ENCODE assay signal across 11 cellular contexts in genomic region chr14:92676448-92677086, GRCh38.
DNase-seq lines count a peak whose midpoint lies in the region; ATAC-seq lines count a peak whose summit lies in the region.
"Had no signal": no experiment of that assay in that cellular context is flagged by ENCODE, and none has a peak within 500 bp of the region (broad histone marks: within the 10 kb centered on the region; RNA-seq: fewer than 3 reads in every experiment).

No MANE protein-coding gene starts in this region.

- no peak for DNase-seq in activated naive CD4-positive, alpha-beta T cell treated with anti-CD3 and anti-CD28 coated beads, Interleukin-2, amount 10 ng/mL, durations not matched to agents 7 days and 5 days
- no peak for DNase-seq in activated naive CD4-positive, alpha-beta T cell treated with Interleukin-2 at 50 U/mL for 16 hours
- DNase-seq in T-cell: no peak
- DNase-seq in effector memory CD8-positive, alpha-beta T cell: no peak
- DNase-seq in stimulated activated naive CD8-positive, alpha-beta T cell treated with anti-CD3 and anti-CD28 coated beads, Interleukin-15, amount 100 ng/mL, for 72 hours: peak in 1 of 2 donors; percentile 38
- DNase-seq in ecto neural progenitor cell (ENCODE audit: low spot score): no peak
- no peak for DNase-seq in NCI-H2081 (lab: John Stamatoyannopoulos, UW)
- DNase-seq: DMS79 treated with DMSO at 0.1 percent for 48 hours, NCI-H1105 treated with DMSO at 0.1 percent for 48 hours had no signal

- POLR2A ChIA-PET in T-cell (lab: Charles Lee): interaction anchor here in 1 of 2 donors (0.7 kb wide), 1 partner anchor 50 kb away, joined by 3 read pairs; no protein-coding TSS in a partner anchor

- H3K4me3 Mint-ChIP-seq in activated naive CD4-positive, alpha-beta T cell treated with anti-CD3 and anti-CD28 coated beads, Interleukin-2, amount 10 ng/mL, durations not matched to agents 7 days and 5 days: no peak overlapping the region
- no peak overlapping the region for H3K4me3 Mint-ChIP-seq in T-cell
- H3K4me3 Mint-ChIP-seq in effector memory CD8-positive, alpha-beta T cell: peak overlapping the region in 1 of 2 donors; percentile 4
- H3K4me3 Mint-ChIP-seq in stimulated activated naive CD8-positive, alpha-beta T cell treated with anti-CD3 and anti-CD28 coated beads, Interleukin-15, amount 100 ng/mL, for 72 hours: peak overlapping the region; percentile 31 to 63

- no peaks in the 10 kb centered on the region for H3K9me3 Mint-ChIP-seq in activated naive CD4-positive, alpha-beta T cell treated with anti-CD3 and anti-CD28 coated beads, Interleukin-2, amount 10 ng/mL, durations not matched to agents 7 days and 5 days
- H3K9me3 Mint-ChIP-seq in T-cell: no peaks in the 10 kb centered on the region
- H3K9me3 Mint-ChIP-seq in effector memory CD8-positive, alpha-beta T cell: no peaks in the 10 kb centered on the region
- peaks cover 5 to 10% of the 10 kb centered on the region in 2 donors for H3K9me3 Mint-ChIP-seq in stimulated activated naive CD8-positive, alpha-beta T cell treated with anti-CD3 and anti-CD28 coated beads, Interleukin-15, amount 100 ng/mL, for 72 hours

- H3K36me3 Mint-ChIP-seq in activated naive CD4-positive, alpha-beta T cell treated with anti-CD3 and anti-CD28 coated beads, Interleukin-2, amount 10 ng/mL, durations not matched to agents 7 days and 5 days: peaks cover 76% of the 10 kb centered on the region
- peaks cover 65% of the 10 kb centered on the region for H3K36me3 Mint-ChIP-seq in T-cell
- peaks cover 36% of the 10 kb centered on the region for H3K36me3 Mint-ChIP-seq in effector memory CD8-positive, alpha-beta T cell (ENCODE audit: insufficient read depth)

- peak overlapping the region; percentile 43 for H3K27ac Mint-ChIP-seq in activated naive CD4-positive, alpha-beta T cell treated with anti-CD3 and anti-CD28 coated beads, Interleukin-2, amount 10 ng/mL, durations not matched to agents 7 days and 5 days
- H3K27ac Mint-ChIP-seq in T-cell: peak overlapping the region; percentile 77 to 86
- H3K27ac Mint-ChIP-seq in effector memory CD8-positive, alpha-beta T cell: peak overlapping the region; percentile 90 to 92
- peak overlapping the region; percentile 16 to 63 for H3K27ac Mint-ChIP-seq in stimulated activated naive CD8-positive, alpha-beta T cell treated with anti-CD3 and anti-CD28 coated beads, Interleukin-15, amount 100 ng/mL, for 72 hours
- H3K27ac Mint-ChIP-seq: progenitor cell of endocrine pancreas had no signal

- ATAC-seq in T-cell (replicated peaks in 1 of 4): no peak
- ATAC-seq in effector memory CD8-positive, alpha-beta T cell (replicated peaks): no peak
- ATAC-seq in stimulated activated naive CD8-positive, alpha-beta T cell treated with anti-CD3 and anti-CD28 coated beads, Interleukin-15, amount 100 ng/mL, for 72 hours: no peak
- no peak for ATAC-seq in HG03139 (IDR thresholded peaks at IDR 0.05; ENCODE audit: unreplicated experiment)

- H3K27me3 Mint-ChIP-seq in activated naive CD4-positive, alpha-beta T cell treated with anti-CD3 and anti-CD28 coated beads, Interleukin-2, amount 10 ng/mL, durations not matched to agents 7 days and 5 days: no peaks in the 10 kb centered on the region
- no peaks in the 10 kb centered on the region for H3K27me3 Mint-ChIP-seq in T-cell
- no peaks in the 10 kb centered on the region for H3K27me3 Mint-ChIP-seq in effector memory CD8-positive, alpha-beta T cell
- H3K27me3 Mint-ChIP-seq in stimulated activated naive CD8-positive, alpha-beta T cell treated with anti-CD3 and anti-CD28 coated beads, Interleukin-15, amount 100 ng/mL, for 72 hours: no peaks in the 10 kb centered on the region
- H3K27me3 Mint-ChIP-seq: progenitor cell of endocrine pancreas had no signal

- CTCF ChIA-PET in activated naive CD4-positive, alpha-beta T cell treated with anti-CD3 and anti-CD28 coated beads, Interleukin-2, amount 10 ng/mL, durations not matched to agents 7 days and 5 days (lab: Charles Lee): interaction anchor here (1.0 kb wide), 2 partner anchors 10 to 63 kb away, joined by 3 to 7 read pairs; no protein-coding TSS in a partner anchor
- CTCF ChIA-PET in T-cell (lab: Charles Lee): interaction anchor here in 1 of 2 donors (0.7 kb wide), 1 partner anchor 74 kb away, joined by 3 read pairs; no protein-coding TSS in a partner anchor

- peaks cover 51% of the 10 kb centered on the region for H3K4me1 Mint-ChIP-seq in activated naive CD4-positive, alpha-beta T cell treated with anti-CD3 and anti-CD28 coated beads, Interleukin-2, amount 10 ng/mL, durations not matched to agents 7 days and 5 days
- peaks cover 45 to 68% (median 55%) of the 10 kb centered on the region in 3 donors for H3K4me1 Mint-ChIP-seq in T-cell
- H3K4me1 Mint-ChIP-seq in effector memory CD8-positive, alpha-beta T cell (ENCODE audit: low read depth in 2 of 2): peaks cover 24 to 29% of the 10 kb centered on the region in 2 donors
- H3K4me1 Mint-ChIP-seq in stimulated activated naive CD8-positive, alpha-beta T cell treated with anti-CD3 and anti-CD28 coated beads, Interleukin-15, amount 100 ng/mL, for 72 hours: peaks cover 96% of the 10 kb centered on the region

Comparison
In these comparisons a context has a peak if more than half of its experiments do, and no peak if none do; other contexts are left out.
1. H3K27ac Mint-ChIP-seq: peak in every context shown above with its lines; median percentile 91 in effector memory CD8-positive, alpha-beta T cell; 82 in T-cell; 43 in activated naive CD4-positive, alpha-beta T cell treated with anti-CD3 and anti-CD28 coated beads, Interleukin-2, amount 10 ng/mL, durations not matched to agents 7 days and 5 days; 40 in stimulated activated naive CD8-positive, alpha-beta T cell treated with anti-CD3 and anti-CD28 coated beads, Interleukin-15, amount 100 ng/mL, for 72 hours.
2. H3K4me3 Mint-ChIP-seq: peak in stimulated activated naive CD8-positive, alpha-beta T cell treated with anti-CD3 and anti-CD28 coated beads, Interleukin-15, amount 100 ng/mL, for 72 hours (2 of 2); none in activated naive CD4-positive, alpha-beta T cell treated with anti-CD3 and anti-CD28 coated beads, Interleukin-2, amount 10 ng/mL, durations not matched to agents 7 days and 5 days (single experiment) and T-cell (0 of 3).